7 cellular contexts compared by ENCODE assay signal in genomic region chr13:74287672-74288169, GRCh38.
DNase-seq lines count a peak whose midpoint lies in the region; ATAC-seq and TF ChIP-seq lines count a peak whose summit lies in the region.

No MANE protein-coding gene starts in this region.

- no peaks in the 10 kb centered on the region for H3K27me3 Mint-ChIP-seq in osteocyte (ENCODE audit: unreplicated experiment)

- H3K4me3 Mint-ChIP-seq in osteocyte (ENCODE audit: unreplicated experiment), result peak overlapping the region; percentile 51

- peak overlapping the region; percentile 35 for H3K27ac Mint-ChIP-seq in osteocyte (ENCODE audit: unreplicated experiment)

- TF ChIP-seq CTCF in osteocyte (IDR thresholded peaks at IDR 0.05), result no peak

- ATAC-seq in GM19035 (IDR thresholded peaks at IDR 0.05; ENCODE audit: unreplicated experiment), result peak; percentile 36

- H3K4me1 Mint-ChIP-seq in osteocyte (ENCODE audit: unreplicated experiment), result peaks cover 25% of the 10 kb centered on the region

- DNase-seq in HT1080 (ENCODE audit: low read depth) (peak; percentile 36), SHP77 (lab: John Stamatoyannopoulos, UW) (peak; percentile 52 to 73), globus pallidus (ENCODE audit: low spot score) (peak; percentile 84), osteocyte (ENCODE audit: extremely low spot score, unreplicated experiment) (no peak), superior temporal gyrus (ENCODE audit: extremely low spot score) (peak; percentile 86)
- DNase-seq in activated gamma-delta T cell treated with anti-CD3 and anti-CD28 coated beads, Interleukin-2, amount 50 U/mL, for 16 hours (ENCODE audit: low read depth), result peak; percentile 63

- no peaks in the 10 kb centered on the region for H3K9me3 Mint-ChIP-seq in osteocyte (ENCODE audit: unreplicated experiment)

- H3K36me3 Mint-ChIP-seq in osteocyte (ENCODE audit: unreplicated experiment), result no peaks in the 10 kb centered on the region
